Comparison of ENCODE assay signal across 8 cellular contexts in genomic region chr3:81666502-81667121, GRCh38.
DNase-seq lines count a peak whose midpoint lies in the region; ATAC-seq and TF ChIP-seq lines count a peak whose summit lies in the region.

No MANE protein-coding gene starts in this region.

- DNase-seq in Caco-2 = no peak
- DNase-seq in HCEC 1CT = peak; percentile 42
- DNase-seq in amniotic epithelial cell (ENCODE audit: low read depth) = peak; percentile 34
- DNase-seq in left lung = no peak
- DNase-seq in activated CD4-positive, alpha-beta T cell treated with anti-CD3 and anti-CD28 coated beads, Interleukin-2, amount 50 U/mL, for 4 hours = no peak
- no peak for DNase-seq in DMS114 treated with DMSO at 0.1 percent for 48 hours (lab: John Stamatoyannopoulos, UW; ENCODE audit: unreplicated experiment)
- DNase-seq in germinal center (ENCODE audit: low spot score) = no peak

- H3K27ac Mint-ChIP-seq in Caco-2 (ENCODE audit: unreplicated experiment) = no peak overlapping the region

- CTCF ChIA-PET in Caco-2 (lab: Charles Lee) = interaction anchor here (0.7 kb wide), 1 partner anchor 466 kb away, joined by 3 read pairs; no protein-coding TSS in a partner anchor

- no TSS peak for BruUV-seq in Caco-2 (replicated peaks; lab: Mats Ljungman, UMichigan)

- H3K4me1 ChIP-seq in Caco-2 (no peaks in the 10 kb centered on the region), left lung (no peaks in the 10 kb centered on the region)

- no peaks in the 10 kb centered on the region for H3K36me3 ChIP-seq in Caco-2 (ENCODE audit: control insufficient read depth, insufficient read depth, low read length)
- peaks cover 0 to 8% of the 10 kb centered on the region in 2 donors for H3K36me3 ChIP-seq in left lung

- H3K4me3 ChIP-seq in Caco-2 (ENCODE audit: low read depth, low read length) (no peak overlapping the region), left lung (no peak overlapping the region)

- TF ChIP-seq CTCF in Caco-2 (IDR thresholded peaks at IDR 0.05; ENCODE audit: insufficient read depth in 1 of 2, low read depth in 1 of 2, low read length in 1 of 2, severe bottlenecking in 1 of 2, unreplicated experiment in 1 of 2) = peak; percentile 46 to 51
- peak in 1 of 2 donors; percentile 81 for TF ChIP-seq CTCF in left lung (IDR thresholded peaks at IDR 0.05)

- H3K4me1 Mint-ChIP-seq in Caco-2 (ENCODE audit: low read depth, unreplicated experiment) = no peaks in the 10 kb centered on the region

- no peak overlapping the region for H3K4me3 Mint-ChIP-seq in Caco-2 (ENCODE audit: unreplicated experiment)

- no peak overlapping the region for H3K27ac ChIP-seq in left lung

- intact Hi-C loops in Caco-2 (cut with micrococcal nuclease; ENCODE audit: unreplicated experiment) = loop anchor here (1.0 to 10.0 kb wide), 3 partner anchors 128 to 467 kb away; no protein-coding TSS in a partner anchor
- intact Hi-C loops in left lung (cut with DNase I) = no loop called here

- H3K27me3 Mint-ChIP-seq in Caco-2 (ENCODE audit: insufficient read depth, unreplicated experiment) = no peaks in the 10 kb centered on the region

- no peaks in the 10 kb centered on the region for H3K36me3 Mint-ChIP-seq in Caco-2 (ENCODE audit: insufficient read depth, unreplicated experiment)

- H3K9me3 ChIP-seq in Caco-2 (no peaks in the 10 kb centered on the region), left lung (no peaks in the 10 kb centered on the region)

- H3K9me3 Mint-ChIP-seq in Caco-2 (ENCODE audit: unreplicated experiment) = no peaks in the 10 kb centered on the region

- ATAC-seq in left lung = peak; percentile 49
- ATAC-seq in HG03045 (IDR thresholded peaks at IDR 0.05; ENCODE audit: unreplicated experiment) = no peak

- H3K27me3 ChIP-seq in Caco-2 (replicated peaks; ENCODE audit: control insufficient read depth, insufficient read depth, low read length) (no peaks in the 10 kb centered on the region), left lung (no peaks in the 10 kb centered on the region)

- POLR2A ChIA-PET in Caco-2 (lab: Charles Lee) = no interaction called here

Comparison
In these comparisons a context has a peak if more than half of its experiments do, and no peak if none do; other contexts are left out.
1. DNase-seq: peak in HCEC 1CT (single experiment) and amniotic epithelial cell (single experiment); none in Caco-2 (0 of 2), left lung (0 of 2), activated CD4-positive, alpha-beta T cell treated with anti-CD3 and anti-CD28 coated beads, Interleukin-2, amount 50 U/mL, for 4 hours (0 of 2), DMS114 treated with DMSO at 0.1 percent for 48 hours (single experiment) and germinal center (single experiment).